Comparison of ENCODE assay signal across 1 cellular context in the genomic region with DNA sequence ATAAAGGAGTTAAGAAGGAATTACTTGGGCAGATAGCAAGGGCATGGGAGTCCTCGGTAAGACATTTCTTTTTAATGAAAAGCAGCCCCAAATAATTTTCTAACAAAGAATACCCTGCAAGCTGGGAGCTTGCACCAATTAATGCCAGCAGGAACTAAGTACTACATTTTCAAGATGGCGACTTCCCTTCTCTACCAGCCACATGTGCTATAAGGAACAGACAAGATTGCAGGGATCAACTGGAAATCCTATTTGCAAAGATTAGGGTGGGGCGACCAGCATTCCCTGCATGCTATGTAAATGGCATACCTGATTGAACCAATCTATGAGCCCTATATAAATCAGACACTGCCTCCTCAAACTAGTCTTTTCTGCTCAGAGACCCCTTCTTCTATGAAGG.
A peak's percentile ranks its signal among the peaks of the same experiment; 100 is the strongest.
TF ChIP-seq lines count a peak whose summit lies in the region.

No MANE protein-coding gene starts in this region.

TF ChIP-seq in H1, 55 proteins besides CTCF, POLR2A, EP300 and RAD21:
- TF ChIP-seq, protein P1, sequence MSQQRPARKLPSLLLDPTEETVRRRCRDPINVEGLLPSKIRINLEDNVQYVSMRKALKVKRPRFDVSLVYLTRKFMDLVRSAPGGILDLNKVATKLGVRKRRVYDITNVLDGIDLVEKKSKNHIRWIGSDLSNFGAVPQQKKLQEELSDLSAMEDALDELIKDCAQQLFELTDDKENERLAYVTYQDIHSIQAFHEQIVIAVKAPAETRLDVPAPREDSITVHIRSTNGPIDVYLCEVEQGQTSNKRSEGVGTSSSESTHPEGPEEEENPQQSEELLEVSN (IDR thresholded peaks at IDR 0.05), result 0 out of 2 replicates have a peak, but pooled peaks have one; percentile 46
- TF ChIP-seq KDM1A (IDR thresholded peaks at IDR 0.05; ENCODE audit: borderline replicate concordance, low read length) (no peak), CBX5 (IDR thresholded peaks at IDR 0.05; ENCODE audit: low read depth, low read length) (no peak), NANOG (IDR thresholded peaks at IDR 0.05; ENCODE audit: insufficient read depth, low read depth, low read length, poor library complexity, severe bottlenecking) (no peak), POU5F1 (IDR thresholded peaks at IDR 0.05; ENCODE audit: low read depth, low read length) (no peak), SP1 (IDR thresholded peaks at IDR 0.05; ENCODE audit: low read depth, low read length) (no peak), ZNF274 (IDR thresholded peaks at IDR 0.05; ENCODE audit: borderline replicate concordance, extremely low read depth, low read length) (no peak), SAP30 (IDR thresholded peaks at IDR 0.05; ENCODE audit: insufficient read depth, insufficient replicate concordance, low read length) (no peak), SRF (IDR thresholded peaks at IDR 0.05; ENCODE audit: low read depth, low read length) (no peak), EZH2 (IDR thresholded peaks at IDR 0.05; ENCODE audit: low read depth, low read length, severe bottlenecking) (no peak), TCF12 (IDR thresholded peaks at IDR 0.05; ENCODE audit: low read depth, low read length) (no peak), SIRT6 (IDR thresholded peaks at IDR 0.05; ENCODE audit: low read length) (no peak), CBX8 (IDR thresholded peaks at IDR 0.05; ENCODE audit: borderline replicate concordance, low read depth, low read length) (no peak), YY1 (IDR thresholded peaks at IDR 0.05; ENCODE audit: low read depth, low read length) (peak; percentile 59), SP2 (IDR thresholded peaks at IDR 0.05; ENCODE audit: low read length) (no peak), TAF1 (IDR thresholded peaks at IDR 0.05; ENCODE audit: low read depth, low read length) (no peak), MAFK (IDR thresholded peaks at IDR 0.05; ENCODE audit: low read depth, low read length) (no peak)
- TF ChIP-seq, protein P2, sequence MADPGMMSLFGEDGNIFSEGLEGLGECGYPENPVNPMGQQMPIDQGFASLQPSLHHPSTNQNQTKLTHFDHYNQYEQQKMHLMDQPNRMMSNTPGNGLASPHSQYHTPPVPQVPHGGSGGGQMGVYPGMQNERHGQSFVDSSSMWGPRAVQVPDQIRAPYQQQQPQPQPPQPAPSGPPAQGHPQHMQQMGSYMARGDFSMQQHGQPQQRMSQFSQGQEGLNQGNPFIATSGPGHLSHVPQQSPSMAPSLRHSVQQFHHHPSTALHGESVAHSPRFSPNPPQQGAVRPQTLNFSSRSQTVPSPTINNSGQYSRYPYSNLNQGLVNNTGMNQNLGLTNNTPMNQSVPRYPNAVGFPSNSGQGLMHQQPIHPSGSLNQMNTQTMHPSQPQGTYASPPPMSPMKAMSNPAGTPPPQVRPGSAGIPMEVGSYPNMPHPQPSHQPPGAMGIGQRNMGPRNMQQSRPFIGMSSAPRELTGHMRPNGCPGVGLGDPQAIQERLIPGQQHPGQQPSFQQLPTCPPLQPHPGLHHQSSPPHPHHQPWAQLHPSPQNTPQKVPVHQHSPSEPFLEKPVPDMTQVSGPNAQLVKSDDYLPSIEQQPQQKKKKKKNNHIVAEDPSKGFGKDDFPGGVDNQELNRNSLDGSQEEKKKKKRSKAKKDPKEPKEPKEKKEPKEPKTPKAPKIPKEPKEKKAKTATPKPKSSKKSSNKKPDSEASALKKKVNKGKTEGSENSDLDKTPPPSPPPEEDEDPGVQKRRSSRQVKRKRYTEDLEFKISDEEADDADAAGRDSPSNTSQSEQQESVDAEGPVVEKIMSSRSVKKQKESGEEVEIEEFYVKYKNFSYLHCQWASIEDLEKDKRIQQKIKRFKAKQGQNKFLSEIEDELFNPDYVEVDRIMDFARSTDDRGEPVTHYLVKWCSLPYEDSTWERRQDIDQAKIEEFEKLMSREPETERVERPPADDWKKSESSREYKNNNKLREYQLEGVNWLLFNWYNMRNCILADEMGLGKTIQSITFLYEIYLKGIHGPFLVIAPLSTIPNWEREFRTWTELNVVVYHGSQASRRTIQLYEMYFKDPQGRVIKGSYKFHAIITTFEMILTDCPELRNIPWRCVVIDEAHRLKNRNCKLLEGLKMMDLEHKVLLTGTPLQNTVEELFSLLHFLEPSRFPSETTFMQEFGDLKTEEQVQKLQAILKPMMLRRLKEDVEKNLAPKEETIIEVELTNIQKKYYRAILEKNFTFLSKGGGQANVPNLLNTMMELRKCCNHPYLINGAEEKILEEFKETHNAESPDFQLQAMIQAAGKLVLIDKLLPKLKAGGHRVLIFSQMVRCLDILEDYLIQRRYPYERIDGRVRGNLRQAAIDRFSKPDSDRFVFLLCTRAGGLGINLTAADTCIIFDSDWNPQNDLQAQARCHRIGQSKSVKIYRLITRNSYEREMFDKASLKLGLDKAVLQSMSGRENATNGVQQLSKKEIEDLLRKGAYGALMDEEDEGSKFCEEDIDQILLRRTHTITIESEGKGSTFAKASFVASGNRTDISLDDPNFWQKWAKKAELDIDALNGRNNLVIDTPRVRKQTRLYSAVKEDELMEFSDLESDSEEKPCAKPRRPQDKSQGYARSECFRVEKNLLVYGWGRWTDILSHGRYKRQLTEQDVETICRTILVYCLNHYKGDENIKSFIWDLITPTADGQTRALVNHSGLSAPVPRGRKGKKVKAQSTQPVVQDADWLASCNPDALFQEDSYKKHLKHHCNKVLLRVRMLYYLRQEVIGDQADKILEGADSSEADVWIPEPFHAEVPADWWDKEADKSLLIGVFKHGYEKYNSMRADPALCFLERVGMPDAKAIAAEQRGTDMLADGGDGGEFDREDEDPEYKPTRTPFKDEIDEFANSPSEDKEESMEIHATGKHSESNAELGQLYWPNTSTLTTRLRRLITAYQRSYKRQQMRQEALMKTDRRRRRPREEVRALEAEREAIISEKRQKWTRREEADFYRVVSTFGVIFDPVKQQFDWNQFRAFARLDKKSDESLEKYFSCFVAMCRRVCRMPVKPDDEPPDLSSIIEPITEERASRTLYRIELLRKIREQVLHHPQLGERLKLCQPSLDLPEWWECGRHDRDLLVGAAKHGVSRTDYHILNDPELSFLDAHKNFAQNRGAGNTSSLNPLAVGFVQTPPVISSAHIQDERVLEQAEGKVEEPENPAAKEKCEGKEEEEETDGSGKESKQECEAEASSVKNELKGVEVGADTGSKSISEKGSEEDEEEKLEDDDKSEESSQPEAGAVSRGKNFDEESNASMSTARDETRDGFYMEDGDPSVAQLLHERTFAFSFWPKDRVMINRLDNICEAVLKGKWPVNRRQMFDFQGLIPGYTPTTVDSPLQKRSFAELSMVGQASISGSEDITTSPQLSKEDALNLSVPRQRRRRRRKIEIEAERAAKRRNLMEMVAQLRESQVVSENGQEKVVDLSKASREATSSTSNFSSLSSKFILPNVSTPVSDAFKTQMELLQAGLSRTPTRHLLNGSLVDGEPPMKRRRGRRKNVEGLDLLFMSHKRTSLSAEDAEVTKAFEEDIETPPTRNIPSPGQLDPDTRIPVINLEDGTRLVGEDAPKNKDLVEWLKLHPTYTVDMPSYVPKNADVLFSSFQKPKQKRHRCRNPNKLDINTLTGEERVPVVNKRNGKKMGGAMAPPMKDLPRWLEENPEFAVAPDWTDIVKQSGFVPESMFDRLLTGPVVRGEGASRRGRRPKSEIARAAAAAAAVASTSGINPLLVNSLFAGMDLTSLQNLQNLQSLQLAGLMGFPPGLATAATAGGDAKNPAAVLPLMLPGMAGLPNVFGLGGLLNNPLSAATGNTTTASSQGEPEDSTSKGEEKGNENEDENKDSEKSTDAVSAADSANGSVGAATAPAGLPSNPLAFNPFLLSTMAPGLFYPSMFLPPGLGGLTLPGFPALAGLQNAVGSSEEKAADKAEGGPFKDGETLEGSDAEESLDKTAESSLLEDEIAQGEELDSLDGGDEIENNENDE (IDR thresholded peaks at IDR 0.05; ENCODE audit: insufficient replicate concordance, low read length), result no peak
- TF ChIP-seq, protein P3, sequence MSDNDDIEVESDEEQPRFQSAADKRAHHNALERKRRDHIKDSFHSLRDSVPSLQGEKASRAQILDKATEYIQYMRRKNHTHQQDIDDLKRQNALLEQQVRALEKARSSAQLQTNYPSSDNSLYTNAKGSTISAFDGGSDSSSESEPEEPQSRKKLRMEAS (IDR thresholded peaks at IDR 0.05), result peak; percentile 58
- TF ChIP-seq, protein P4, sequence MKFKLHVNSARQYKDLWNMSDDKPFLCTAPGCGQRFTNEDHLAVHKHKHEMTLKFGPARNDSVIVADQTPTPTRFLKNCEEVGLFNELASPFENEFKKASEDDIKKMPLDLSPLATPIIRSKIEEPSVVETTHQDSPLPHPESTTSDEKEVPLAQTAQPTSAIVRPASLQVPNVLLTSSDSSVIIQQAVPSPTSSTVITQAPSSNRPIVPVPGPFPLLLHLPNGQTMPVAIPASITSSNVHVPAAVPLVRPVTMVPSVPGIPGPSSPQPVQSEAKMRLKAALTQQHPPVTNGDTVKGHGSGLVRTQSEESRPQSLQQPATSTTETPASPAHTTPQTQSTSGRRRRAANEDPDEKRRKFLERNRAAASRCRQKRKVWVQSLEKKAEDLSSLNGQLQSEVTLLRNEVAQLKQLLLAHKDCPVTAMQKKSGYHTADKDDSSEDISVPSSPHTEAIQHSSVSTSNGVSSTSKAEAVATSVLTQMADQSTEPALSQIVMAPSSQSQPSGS (IDR thresholded peaks at IDR 0.05; ENCODE audit: low read length), result no peak
- TF ChIP-seq, protein P5, sequence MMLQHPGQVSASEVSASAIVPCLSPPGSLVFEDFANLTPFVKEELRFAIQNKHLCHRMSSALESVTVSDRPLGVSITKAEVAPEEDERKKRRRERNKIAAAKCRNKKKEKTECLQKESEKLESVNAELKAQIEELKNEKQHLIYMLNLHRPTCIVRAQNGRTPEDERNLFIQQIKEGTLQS (IDR thresholded peaks at IDR 0.05; ENCODE audit: insufficient read depth, low read depth, low read length), result no peak
